ENCODE assay signal across 8 cellular contexts in the genomic region with DNA sequence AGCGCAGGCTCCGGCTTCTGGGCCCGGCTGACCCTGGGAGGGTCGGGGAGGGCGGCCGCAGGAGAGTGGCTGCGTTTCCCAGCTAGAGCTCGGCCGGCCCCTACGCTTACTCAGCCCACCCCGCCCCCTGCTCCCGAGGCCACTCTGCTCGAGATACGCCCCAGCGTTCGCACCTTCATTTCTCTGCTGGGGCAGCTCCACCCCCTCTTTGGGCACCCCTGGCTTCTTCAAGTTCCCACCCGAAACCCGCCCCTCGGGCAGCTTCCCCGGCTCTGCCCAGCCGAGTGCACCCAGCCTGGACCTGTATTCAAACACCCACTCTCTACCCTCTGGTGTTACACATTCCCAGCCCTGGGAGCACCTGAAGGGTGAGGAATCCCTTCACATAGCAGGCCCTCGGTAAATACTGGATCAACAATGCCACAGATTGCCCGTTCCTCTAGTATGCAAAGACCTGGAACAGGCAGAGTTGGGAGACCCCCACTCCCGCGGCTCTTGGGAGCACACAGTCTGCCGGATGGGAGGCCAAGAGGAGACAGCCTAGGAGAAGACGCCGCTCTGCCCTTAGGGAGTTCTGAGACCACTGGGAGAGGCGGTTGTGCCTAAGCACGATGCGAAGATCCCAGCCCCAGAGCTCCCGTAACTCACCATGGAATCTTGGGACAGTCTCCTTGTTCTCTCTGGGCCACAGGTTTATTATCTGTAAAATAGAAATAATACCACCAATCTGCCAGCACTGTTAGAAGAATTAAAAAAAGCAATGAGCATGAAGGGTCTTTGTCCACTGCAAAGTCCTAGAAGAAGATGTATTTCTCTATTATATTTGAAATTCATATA. TPM values are rescaled to one million over a fixed set of nuclear protein-coding genes. Genes with fewer than 3 reads are reported as not detected.
DNase-seq lines count a peak whose midpoint lies in the region; ATAC-seq, FAIRE-seq and TF ChIP-seq lines count a peak whose summit lies in the region.

No MANE protein-coding gene starts in this region.

- POLR2A ChIA-PET in BJ (lab: Charles Lee), result interaction anchor here (0.5 to 0.6 kb wide), 2 partner anchors 19 to 527 kb away, joined by 5 to 6 read pairs; no protein-coding TSS in a partner anchor

- H3K36me3 Mint-ChIP-seq in astrocyte (ENCODE audit: low read depth, unreplicated experiment), result no peaks in the 10 kb centered on the region
- no peaks in the 10 kb centered on the region for H3K36me3 Mint-ChIP-seq in stimulated activated naive B cell treated with anti-CD40 and anti-IgM and Interleukin-4, amounts not matched to agents 10 μg/mL and 1 μg/mL and 100 μg/mL, for 72 hours

- peaks cover 29% of the 10 kb centered on the region for H3K79me2 ChIP-seq in astrocyte (ENCODE audit: insufficient read depth, low read length)

- FAIRE-seq in astrocyte (lab: Jason Lieb, UNC) (no peak), kidney (lab: Jason Lieb, UNC) (no peak)

- no peak for DNase-seq in BJ (ENCODE audit: low read depth)
- DNase-seq in HAP-1 (ENCODE audit: low spot score in 2 of 2), result no peak
- DNase-seq in astrocyte (ENCODE audit: low read depth), result no peak
- peak; percentile 92 for DNase-seq in kidney
- DNase-seq in stimulated activated naive B cell treated with anti-CD40 and anti-IgM and Interleukin-4, amounts not matched to agents 10 μg/mL and 1 μg/mL and 100 μg/mL, for 72 hours, result no peak
- DNase-seq in GM10266 (ENCODE audit: extremely low spot score), result no peak

- H4K20me1 ChIP-seq in astrocyte (ENCODE audit: insufficient read depth, low read length), result peaks cover 11% of the 10 kb centered on the region

- H3K27me3 Mint-ChIP-seq in astrocyte (ENCODE audit: low read depth, unreplicated experiment), result peaks cover 16% of the 10 kb centered on the region
- H3K27me3 Mint-ChIP-seq in stimulated activated naive B cell treated with anti-CD40 and anti-IgM and Interleukin-4, amounts not matched to agents 10 μg/mL and 1 μg/mL and 100 μg/mL, for 72 hours, result peaks cover 0 to 7% of the 10 kb centered on the region in 2 donors

- H3K9ac ChIP-seq in astrocyte (ENCODE audit: low read length), result peak overlapping the region; percentile 81
- peak overlapping the region; percentile 60 to 73 for H3K9ac ChIP-seq in kidney (ENCODE audit: low read length in 2 of 2)

- H2AFZ ChIP-seq in astrocyte (ENCODE audit: low read depth, low read length), result peak overlapping the region; percentile 76

- H3K4me1 Mint-ChIP-seq in astrocyte (ENCODE audit: low read depth, unreplicated experiment), result peaks cover 2% of the 10 kb centered on the region
- peaks cover 21 to 46% of the 10 kb centered on the region in 2 donors for H3K4me1 Mint-ChIP-seq in stimulated activated naive B cell treated with anti-CD40 and anti-IgM and Interleukin-4, amounts not matched to agents 10 μg/mL and 1 μg/mL and 100 μg/mL, for 72 hours

- H3K27ac Mint-ChIP-seq in astrocyte (ENCODE audit: unreplicated experiment), result peak overlapping the region; percentile 75
- peak overlapping the region; percentile 39 for H3K27ac Mint-ChIP-seq in stimulated activated naive B cell treated with anti-CD40 and anti-IgM and Interleukin-4, amounts not matched to agents 10 μg/mL and 1 μg/mL and 100 μg/mL, for 72 hours

- no peak for TF ChIP-seq CTCF in BJ (IDR thresholded peaks at IDR 0.05; ENCODE audit: insufficient read depth, low read depth, low read length)
- no peak for TF ChIP-seq CTCF in astrocyte (IDR thresholded peaks at IDR 0.05; ENCODE audit: insufficient read depth, low read depth, low read length)
- no peak for TF ChIP-seq CTCF in kidney (IDR thresholded peaks at IDR 0.05; ENCODE audit: borderline replicate concordance, extremely low read depth, insufficient read depth)
- TF ChIP-seq CTCF in GM10266 (IDR thresholded peaks at IDR 0.05; ENCODE audit: control insufficient read depth, insufficient read depth, low read depth, missing control alignments), result no peak

- H3K4me1 ChIP-seq in HAP-1 (peaks cover 15% of the 10 kb centered on the region), astrocyte (ENCODE audit: insufficient read depth, low read length) (peaks cover 16% of the 10 kb centered on the region), kidney (ENCODE audit: control insufficient read depth in 1 of 2, insufficient read depth in 1 of 2, low read depth in 1 of 2, low read length in 2 of 2) (peaks cover 15 to 43% of the 10 kb centered on the region in 2 donors)

- H3K4me2 ChIP-seq in astrocyte (ENCODE audit: low read length), result peak overlapping the region; percentile 98

- ATAC-seq in stimulated activated naive B cell treated with anti-CD40 and anti-IgM and Interleukin-4, amounts not matched to agents 10 μg/mL and 1 μg/mL and 100 μg/mL, for 72 hours (replicated peaks), result peak; percentile 48 to 50
- no peak for ATAC-seq in GM21528 (IDR thresholded peaks at IDR 0.05; ENCODE audit: low FRiP score, unreplicated experiment)
- ATAC-seq in HG03097 (IDR thresholded peaks at IDR 0.05; ENCODE audit: low FRiP score, unreplicated experiment), result no peak

- H3K9me3 Mint-ChIP-seq in astrocyte (ENCODE audit: unreplicated experiment), result no peaks in the 10 kb centered on the region
- no peaks in the 10 kb centered on the region for H3K9me3 Mint-ChIP-seq in stimulated activated naive B cell treated with anti-CD40 and anti-IgM and Interleukin-4, amounts not matched to agents 10 μg/mL and 1 μg/mL and 100 μg/mL, for 72 hours

- H3K27me3 ChIP-seq in BJ (ENCODE audit: control insufficient read depth, insufficient read depth, low read length), result no peaks in the 10 kb centered on the region
- H3K27me3 ChIP-seq in HAP-1 (ENCODE audit: low read depth), result no peaks in the 10 kb centered on the region
- no peaks in the 10 kb centered on the region for H3K27me3 ChIP-seq in astrocyte (ENCODE audit: insufficient read depth, low read length)

- H3K36me3 ChIP-seq in BJ (ENCODE audit: control insufficient read depth, insufficient read depth, low read length) (peaks cover 2% of the 10 kb centered on the region; the same call in 1 of the 2 replicates), HAP-1 (replicated peaks) (no peaks in the 10 kb centered on the region), astrocyte (ENCODE audit: insufficient read depth, low read length) (no peaks in the 10 kb centered on the region), kidney (ENCODE audit: control insufficient read depth in 1 of 2, insufficient read depth in 2 of 2, low read length in 2 of 2) (no peaks in the 10 kb centered on the region)

- intact Hi-C loops in kidney (cut with DNase I), result no loop called here

- H3K27ac ChIP-seq in astrocyte (ENCODE audit: low read depth, low read length) (peak overlapping the region; percentile 42), kidney (ENCODE audit: low read depth in 2 of 2, low read length in 2 of 2) (peak overlapping the region; percentile 93)

- in situ Hi-C loops in HAP-1 (cut with MboI; ENCODE audit: low sequenced_read_pairs), result no loop called here

- H3K9me3 ChIP-seq in HAP-1 (no peaks in the 10 kb centered on the region), astrocyte (ENCODE audit: insufficient read depth, low read depth, low read length) (no peaks in the 10 kb centered on the region), kidney (ENCODE audit: control insufficient read depth in 1 of 2, low read length in 2 of 2) (no peaks in the 10 kb centered on the region)

- H3K4me3 Mint-ChIP-seq in astrocyte (ENCODE audit: unreplicated experiment), result peak overlapping the region; percentile 71
- peak overlapping the region; percentile 81 to 84 for H3K4me3 Mint-ChIP-seq in stimulated activated naive B cell treated with anti-CD40 and anti-IgM and Interleukin-4, amounts not matched to agents 10 μg/mL and 1 μg/mL and 100 μg/mL, for 72 hours

- CTCF ChIA-PET in BJ (lab: Yijun Ruan, JAX), result interaction anchor here (0.8 to 2.6 kb wide), 7 partner anchors 8 to 119 kb away, joined by 3 to 12 read pairs (median 3); no protein-coding TSS in a partner anchor

- H3K4me3 ChIP-seq in BJ (ENCODE audit: low read depth, low read length) (peak overlapping the region; percentile 70), HAP-1 (peak overlapping the region; percentile 15; the same call in 1 of the 2 replicates), astrocyte (ENCODE audit: insufficient read depth, low read depth, low read length) (peak overlapping the region; percentile 65), kidney (ENCODE audit: low read length in 2 of 2) (peak overlapping the region; percentile 30 to 87)

RNA-seq across cellular contexts. Expression of a gene that starts 0.6 kb away (rescaled TPM):
- polyA plus RNA-seq in BJ (2011; rRNA removed), result 10.5 and 12.6 TPM in 2 replicates
- 27.3 and 47.0 TPM in 2 replicates for polyA minus RNA-seq in BJ (2011; rRNA and poly(A)+ RNA removed)
- total RNA-seq in astrocyte, result 14.5 and 15.1 TPM in 2 replicates
- 52.0 TPM for total RNA-seq in kidney
- 30.2 TPM for polyA plus RNA-seq in kidney (ENCODE audit: insufficient read depth, low read depth, low replicate concordance)

RNA-seq across cellular contexts. Expression of a gene that starts 16.8 kb away (rescaled TPM):
- polyA plus RNA-seq in BJ (2011; rRNA removed) (1.4 and 2.8 TPM in 2 replicates), kidney (ENCODE audit: insufficient read depth, low read depth, low replicate concordance) (not detected)
- polyA minus RNA-seq in BJ (2011; rRNA and poly(A)+ RNA removed), result 1.0 and 2.2 TPM in 2 replicates
- total RNA-seq in astrocyte (1.3 and 2.1 TPM in 2 replicates), kidney (0.38 TPM)

RNA-seq across cellular contexts. Expression of a gene that starts 30.1 kb away (rescaled TPM):
- polyA plus RNA-seq in BJ (2011; rRNA removed), result 57.1 and 80.5 TPM in 2 replicates
- 10.9 and 12.1 TPM in 2 replicates for polyA minus RNA-seq in BJ (2011; rRNA and poly(A)+ RNA removed)
- 130 and 173 TPM in 2 replicates for total RNA-seq in astrocyte
- 50.4 TPM for total RNA-seq in kidney
- polyA plus RNA-seq in kidney (ENCODE audit: insufficient read depth, low read depth, low replicate concordance), result 101 TPM

RNA-seq across cellular contexts. Expression of a gene that starts 56.3 kb away (rescaled TPM):
- polyA plus RNA-seq in BJ (2011; rRNA removed) (57.8 and 93.7 TPM in 2 replicates), kidney (ENCODE audit: insufficient read depth, low read depth, low replicate concordance) (108 TPM)
- polyA minus RNA-seq in BJ (2011; rRNA and poly(A)+ RNA removed), result 34.7 and 46.6 TPM in 2 replicates
- total RNA-seq in astrocyte (44.6 and 51.2 TPM in 2 replicates), kidney (66.6 TPM)

Comparison
In these comparisons a context has a peak if more than half of its experiments do, and no peak if none do; other contexts are left out.
1. H3K4me3 ChIP-seq: peak in every context shown above with its lines; median percentile 70 in BJ; 65 in astrocyte; 58 in kidney; 15 in HAP-1.
2. ATAC-seq: peak in stimulated activated naive B cell treated with anti-CD40 and anti-IgM and Interleukin-4, amounts not matched to agents 10 μg/mL and 1 μg/mL and 100 μg/mL, for 72 hours (2 of 2); none in GM21528 (single experiment) and HG03097 (single experiment).